In the genomic region with DNA sequence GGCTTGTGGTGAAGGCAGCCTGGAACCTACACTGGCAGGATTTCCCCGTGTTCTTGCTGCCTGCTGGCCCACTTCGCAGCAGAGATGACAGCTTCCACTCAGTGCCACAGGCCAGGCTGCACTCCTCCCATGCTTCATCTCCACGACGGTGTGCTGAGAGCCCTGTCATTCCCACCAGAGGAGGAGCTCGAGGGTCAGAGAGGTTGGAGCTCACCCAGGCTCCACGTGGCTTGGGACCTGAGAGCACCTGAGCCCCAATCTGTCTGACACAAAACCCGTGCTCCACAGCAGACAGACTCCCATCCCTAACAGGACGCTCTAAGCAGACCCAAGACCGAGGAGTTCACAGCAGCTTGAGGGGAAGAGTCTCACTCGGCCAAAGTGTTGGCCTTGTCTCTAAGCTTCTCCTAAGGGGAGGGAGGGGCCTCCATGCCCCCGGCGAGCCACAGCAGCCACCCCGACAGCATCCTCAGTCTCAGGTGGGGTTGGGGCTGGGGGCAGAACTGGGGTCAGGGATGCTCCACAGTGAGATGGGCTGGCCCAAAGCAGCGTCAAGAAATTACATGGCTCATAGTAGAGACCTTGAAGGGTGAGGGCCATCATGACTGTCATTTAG, we compare ENCODE assay signal across 1 cellular context.
TF ChIP-seq lines count a peak whose summit lies in the region.

No MANE protein-coding gene starts in this region.

TF ChIP-seq in GM23338, 12 proteins besides CTCF, POLR2A, EP300 and RAD21:
- TF ChIP-seq, protein P1, sequence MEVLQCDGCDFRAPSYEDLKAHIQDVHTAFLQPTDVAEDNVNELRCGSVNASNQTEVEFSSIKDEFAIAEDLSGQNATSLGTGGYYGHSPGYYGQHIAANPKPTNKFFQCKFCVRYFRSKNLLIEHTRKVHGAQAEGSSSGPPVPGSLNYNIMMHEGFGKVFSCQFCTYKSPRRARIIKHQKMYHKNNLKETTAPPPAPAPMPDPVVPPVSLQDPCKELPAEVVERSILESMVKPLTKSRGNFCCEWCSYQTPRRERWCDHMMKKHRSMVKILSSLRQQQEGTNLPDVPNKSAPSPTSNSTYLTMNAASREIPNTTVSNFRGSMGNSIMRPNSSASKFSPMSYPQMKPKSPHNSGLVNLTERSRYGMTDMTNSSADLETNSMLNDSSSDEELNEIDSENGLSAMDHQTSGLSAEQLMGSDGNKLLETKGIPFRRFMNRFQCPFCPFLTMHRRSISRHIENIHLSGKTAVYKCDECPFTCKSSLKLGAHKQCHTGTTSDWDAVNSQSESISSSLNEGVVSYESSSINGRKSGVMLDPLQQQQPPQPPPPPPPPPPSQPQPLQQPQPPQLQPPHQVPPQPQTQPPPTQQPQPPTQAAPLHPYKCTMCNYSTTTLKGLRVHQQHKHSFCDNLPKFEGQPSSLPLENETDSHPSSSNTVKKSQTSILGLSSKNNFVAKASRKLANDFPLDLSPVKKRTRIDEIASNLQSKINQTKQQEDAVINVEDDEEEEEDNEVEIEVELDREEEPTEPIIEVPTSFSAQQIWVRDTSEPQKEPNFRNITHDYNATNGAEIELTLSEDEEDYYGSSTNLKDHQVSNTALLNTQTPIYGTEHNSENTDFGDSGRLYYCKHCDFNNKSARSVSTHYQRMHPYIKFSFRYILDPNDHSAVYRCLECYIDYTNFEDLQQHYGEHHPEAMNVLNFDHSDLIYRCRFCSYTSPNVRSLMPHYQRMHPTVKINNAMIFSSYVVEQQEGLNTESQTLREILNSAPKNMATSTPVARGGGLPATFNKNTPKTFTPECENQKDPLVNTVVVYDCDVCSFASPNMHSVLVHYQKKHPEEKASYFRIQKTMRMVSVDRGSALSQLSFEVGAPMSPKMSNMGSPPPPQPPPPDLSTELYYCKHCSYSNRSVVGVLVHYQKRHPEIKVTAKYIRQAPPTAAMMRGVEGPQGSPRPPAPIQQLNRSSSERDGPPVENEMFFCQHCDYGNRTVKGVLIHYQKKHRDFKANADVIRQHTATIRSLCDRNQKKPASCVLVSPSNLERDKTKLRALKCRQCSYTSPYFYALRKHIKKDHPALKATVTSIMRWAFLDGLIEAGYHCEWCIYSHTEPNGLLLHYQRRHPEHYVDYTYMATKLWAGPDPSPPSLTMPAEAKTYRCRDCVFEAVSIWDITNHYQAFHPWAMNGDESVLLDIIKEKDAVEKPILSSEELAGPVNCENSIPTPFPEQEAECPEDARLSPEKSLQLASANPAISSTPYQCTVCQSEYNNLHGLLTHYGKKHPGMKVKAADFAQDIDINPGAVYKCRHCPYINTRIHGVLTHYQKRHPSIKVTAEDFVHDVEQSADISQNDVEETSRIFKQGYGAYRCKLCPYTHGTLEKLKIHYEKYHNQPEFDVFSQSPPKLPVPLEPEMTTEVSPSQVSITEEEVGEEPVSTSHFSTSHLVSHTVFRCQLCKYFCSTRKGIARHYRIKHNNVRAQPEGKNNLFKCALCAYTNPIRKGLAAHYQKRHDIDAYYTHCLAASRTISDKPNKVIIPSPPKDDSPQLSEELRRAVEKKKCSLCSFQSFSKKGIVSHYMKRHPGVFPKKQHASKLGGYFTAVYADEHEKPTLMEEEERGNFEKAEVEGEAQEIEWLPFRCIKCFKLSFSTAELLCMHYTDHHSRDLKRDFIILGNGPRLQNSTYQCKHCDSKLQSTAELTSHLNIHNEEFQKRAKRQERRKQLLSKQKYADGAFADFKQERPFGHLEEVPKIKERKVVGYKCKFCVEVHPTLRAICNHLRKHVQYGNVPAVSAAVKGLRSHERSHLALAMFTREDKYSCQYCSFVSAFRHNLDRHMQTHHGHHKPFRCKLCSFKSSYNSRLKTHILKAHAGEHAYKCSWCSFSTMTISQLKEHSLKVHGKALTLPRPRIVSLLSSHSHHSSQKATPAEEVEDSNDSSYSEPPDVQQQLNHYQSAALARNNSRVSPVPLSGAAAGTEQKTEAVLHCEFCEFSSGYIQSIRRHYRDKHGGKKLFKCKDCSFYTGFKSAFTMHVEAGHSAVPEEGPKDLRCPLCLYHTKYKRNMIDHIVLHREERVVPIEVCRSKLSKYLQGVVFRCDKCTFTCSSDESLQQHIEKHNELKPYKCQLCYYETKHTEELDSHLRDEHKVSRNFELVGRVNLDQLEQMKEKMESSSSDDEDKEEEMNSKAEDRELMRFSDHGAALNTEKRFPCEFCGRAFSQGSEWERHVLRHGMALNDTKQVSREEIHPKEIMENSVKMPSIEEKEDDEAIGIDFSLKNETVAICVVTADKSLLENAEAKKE (CRISPR knock-in tag; IDR thresholded peaks at IDR 0.05) = no peak
- TF ChIP-seq ZNF331 (CRISPR knock-in tag; IDR thresholded peaks at IDR 0.05; ENCODE audit: low read depth) = no peak
- no peak for TF ChIP-seq POLR2AphosphoS5 (IDR thresholded peaks at IDR 0.05; ENCODE audit: low read depth)
- no peak for TF ChIP-seq EZH2phosphoT487 (IDR thresholded peaks at IDR 0.05; ENCODE audit: unreplicated experiment)
- no peak for TF ChIP-seq EZH2 (IDR thresholded peaks at IDR 0.05; ENCODE audit: low read depth, unreplicated experiment)
- TF ChIP-seq ZNF114 (CRISPR knock-in tag; IDR thresholded peaks at IDR 0.05) = no peak
- TF ChIP-seq, protein P2, sequence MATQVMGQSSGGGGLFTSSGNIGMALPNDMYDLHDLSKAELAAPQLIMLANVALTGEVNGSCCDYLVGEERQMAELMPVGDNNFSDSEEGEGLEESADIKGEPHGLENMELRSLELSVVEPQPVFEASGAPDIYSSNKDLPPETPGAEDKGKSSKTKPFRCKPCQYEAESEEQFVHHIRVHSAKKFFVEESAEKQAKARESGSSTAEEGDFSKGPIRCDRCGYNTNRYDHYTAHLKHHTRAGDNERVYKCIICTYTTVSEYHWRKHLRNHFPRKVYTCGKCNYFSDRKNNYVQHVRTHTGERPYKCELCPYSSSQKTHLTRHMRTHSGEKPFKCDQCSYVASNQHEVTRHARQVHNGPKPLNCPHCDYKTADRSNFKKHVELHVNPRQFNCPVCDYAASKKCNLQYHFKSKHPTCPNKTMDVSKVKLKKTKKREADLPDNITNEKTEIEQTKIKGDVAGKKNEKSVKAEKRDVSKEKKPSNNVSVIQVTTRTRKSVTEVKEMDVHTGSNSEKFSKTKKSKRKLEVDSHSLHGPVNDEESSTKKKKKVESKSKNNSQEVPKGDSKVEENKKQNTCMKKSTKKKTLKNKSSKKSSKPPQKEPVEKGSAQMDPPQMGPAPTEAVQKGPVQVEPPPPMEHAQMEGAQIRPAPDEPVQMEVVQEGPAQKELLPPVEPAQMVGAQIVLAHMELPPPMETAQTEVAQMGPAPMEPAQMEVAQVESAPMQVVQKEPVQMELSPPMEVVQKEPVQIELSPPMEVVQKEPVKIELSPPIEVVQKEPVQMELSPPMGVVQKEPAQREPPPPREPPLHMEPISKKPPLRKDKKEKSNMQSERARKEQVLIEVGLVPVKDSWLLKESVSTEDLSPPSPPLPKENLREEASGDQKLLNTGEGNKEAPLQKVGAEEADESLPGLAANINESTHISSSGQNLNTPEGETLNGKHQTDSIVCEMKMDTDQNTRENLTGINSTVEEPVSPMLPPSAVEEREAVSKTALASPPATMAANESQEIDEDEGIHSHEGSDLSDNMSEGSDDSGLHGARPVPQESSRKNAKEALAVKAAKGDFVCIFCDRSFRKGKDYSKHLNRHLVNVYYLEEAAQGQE (IDR thresholded peaks at IDR 0.05; ENCODE audit: unreplicated experiment) = no peak
- TF ChIP-seq JUNB (IDR thresholded peaks at IDR 0.05; ENCODE audit: unreplicated experiment) = no peak
- TF ChIP-seq CREB1 (CRISPR knock-in tag; IDR thresholded peaks at IDR 0.05; ENCODE audit: low read depth) = no peak
- TF ChIP-seq, protein P3, sequence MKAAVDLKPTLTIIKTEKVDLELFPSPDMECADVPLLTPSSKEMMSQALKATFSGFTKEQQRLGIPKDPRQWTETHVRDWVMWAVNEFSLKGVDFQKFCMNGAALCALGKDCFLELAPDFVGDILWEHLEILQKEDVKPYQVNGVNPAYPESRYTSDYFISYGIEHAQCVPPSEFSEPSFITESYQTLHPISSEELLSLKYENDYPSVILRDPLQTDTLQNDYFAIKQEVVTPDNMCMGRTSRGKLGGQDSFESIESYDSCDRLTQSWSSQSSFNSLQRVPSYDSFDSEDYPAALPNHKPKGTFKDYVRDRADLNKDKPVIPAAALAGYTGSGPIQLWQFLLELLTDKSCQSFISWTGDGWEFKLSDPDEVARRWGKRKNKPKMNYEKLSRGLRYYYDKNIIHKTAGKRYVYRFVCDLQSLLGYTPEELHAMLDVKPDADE (IDR thresholded peaks at IDR 0.05) = no peak
- no peak for TF ChIP-seq NANOG (IDR thresholded peaks at IDR 0.05; ENCODE audit: borderline replicate concordance)
TF ChIP-seq in GM23338: peak in this region for 0.
